ENCODE assay signal across 7 cellular contexts in genomic region chr4:145081756-145082155, GRCh38.
"Had no signal": no experiment of that assay in that cellular context is flagged by ENCODE, and none has a peak within 500 bp of the region (broad histone marks: within the 10 kb centered on the region; RNA-seq: fewer than 3 reads in every experiment).

No MANE protein-coding gene starts in this region.

- H3K4me3 ChIP-seq: GM12878 had no signal

- DNase-seq: GDM1, GF-D8 had no signal

- FAIRE-seq: GM12878, GM12891, GM12892, GM18507, GM19239 had no signal

- ATAC-seq: GM12878 had no signal
